7 cellular contexts compared by ENCODE assay signal in genomic region chr3:71724171-71724453, GRCh38. TPM values are rescaled to one million over a fixed set of nuclear protein-coding genes. Genes with fewer than 3 reads are reported as not detected.
A peak's percentile ranks its signal among the peaks of the same experiment; 100 is the strongest.
DNase-seq lines count a peak whose midpoint lies in the region; ATAC-seq and TF ChIP-seq lines count a peak whose summit lies in the region.

No MANE protein-coding gene starts in this region.

- H3K4me1 Mint-ChIP-seq in HFFc6 (ENCODE audit: low read depth), result peaks cover 7% of the 10 kb centered on the region; the same call in 1 of the 2 replicates
- peaks cover 65 to 70% of the 10 kb centered on the region in 2 donors for H3K4me1 Mint-ChIP-seq in immature natural killer cell
- peaks cover 77% of the 10 kb centered on the region for H3K4me1 Mint-ChIP-seq in stimulated activated effector memory CD8-positive, alpha-beta T cell treated with anti-CD3 and anti-CD28 coated beads, Interleukin-12 subunit alpha, Interleukin-12 subunit beta, amount 100 ng/mL, for 72 hours

- peaks cover 39% of the 10 kb centered on the region for H3K27me3 Mint-ChIP-seq in HFFc6 (ENCODE audit: insufficient read depth)
- peaks cover 2 to 10% (median 5%) of the 10 kb centered on the region in 3 donors for H3K27me3 Mint-ChIP-seq in immature natural killer cell (ENCODE audit: low read depth in 3 of 3)

- DNase-seq in HFFc6 (no peak), immature natural killer cell (no peak)
- no peak for DNase-seq in activated naive CD4-positive, alpha-beta T cell treated with anti-CD3 and anti-CD28 coated beads, Interleukin-2, amount 50 U/mL, for 72 hours (ENCODE audit: low spot score in 2 of 2)
- peak in 1 of 2 donors; percentile 55 for DNase-seq in stimulated activated effector memory CD8-positive, alpha-beta T cell treated with anti-CD3 and anti-CD28 coated beads, Interleukin-12 subunit alpha, Interleukin-12 subunit beta, amount 100 ng/mL, for 72 hours (ENCODE audit: low spot score in 2 of 2)
- no peak for DNase-seq in effector CD8-positive, alpha-beta T cell (lab: John Stamatoyannopoulos, UW)

- H3K9me3 Mint-ChIP-seq in HFFc6 (no peaks in the 10 kb centered on the region), immature natural killer cell (no peaks in the 10 kb centered on the region)
- H3K9me3 Mint-ChIP-seq in activated naive CD4-positive, alpha-beta T cell treated with anti-CD3 and anti-CD28 coated beads, Interleukin-2, amount 50 U/mL, for 72 hours, result no peaks in the 10 kb centered on the region
- H3K9me3 Mint-ChIP-seq in stimulated activated effector memory CD8-positive, alpha-beta T cell treated with anti-CD3 and anti-CD28 coated beads, Interleukin-12 subunit alpha, Interleukin-12 subunit beta, amount 100 ng/mL, for 72 hours, result no peaks in the 10 kb centered on the region

- TF ChIP-seq CTCF in HFFc6 (IDR thresholded peaks at IDR 0.05), result no peak

- H3K27ac Mint-ChIP-seq in HFFc6 (no peak overlapping the region), immature natural killer cell (peak overlapping the region; percentile 87 to 95 (median 92))
- peak overlapping the region; percentile 88 for H3K27ac Mint-ChIP-seq in activated naive CD4-positive, alpha-beta T cell treated with anti-CD3 and anti-CD28 coated beads, Interleukin-2, amount 50 U/mL, for 72 hours
- H3K27ac Mint-ChIP-seq in stimulated activated effector memory CD8-positive, alpha-beta T cell treated with anti-CD3 and anti-CD28 coated beads, Interleukin-12 subunit alpha, Interleukin-12 subunit beta, amount 100 ng/mL, for 72 hours, result peak overlapping the region; percentile 94

- H3K36me3 Mint-ChIP-seq in HFFc6 (ENCODE audit: low read depth) (no peaks in the 10 kb centered on the region), immature natural killer cell (peaks cover 0 to 5% (median 4%) of the 10 kb centered on the region in 3 donors)
- H3K36me3 Mint-ChIP-seq in activated naive CD4-positive, alpha-beta T cell treated with anti-CD3 and anti-CD28 coated beads, Interleukin-2, amount 50 U/mL, for 72 hours, result peaks cover 10 to 12% of the 10 kb centered on the region in 2 donors
- H3K36me3 Mint-ChIP-seq in stimulated activated effector memory CD8-positive, alpha-beta T cell treated with anti-CD3 and anti-CD28 coated beads, Interleukin-12 subunit alpha, Interleukin-12 subunit beta, amount 100 ng/mL, for 72 hours, result peaks cover 11% of the 10 kb centered on the region

- H3K4me3 Mint-ChIP-seq in HFFc6 (peak overlapping the region; percentile 58), immature natural killer cell (peak overlapping the region; percentile 91 to 97 (median 94))
- H3K4me3 Mint-ChIP-seq in stimulated activated effector memory CD8-positive, alpha-beta T cell treated with anti-CD3 and anti-CD28 coated beads, Interleukin-12 subunit alpha, Interleukin-12 subunit beta, amount 100 ng/mL, for 72 hours, result peak overlapping the region; percentile 82

- ATAC-seq in activated naive CD4-positive, alpha-beta T cell treated with anti-CD3 and anti-CD28 coated beads, Interleukin-2, amount 50 U/mL, for 72 hours, result no peak
- ATAC-seq in stimulated activated effector memory CD8-positive, alpha-beta T cell treated with anti-CD3 and anti-CD28 coated beads, Interleukin-12 subunit alpha, Interleukin-12 subunit beta, amount 100 ng/mL, for 72 hours, result no peak
- ATAC-seq in HG02970 (IDR thresholded peaks at IDR 0.05; ENCODE audit: low FRiP score, unreplicated experiment) (no peak), GM21723 (IDR thresholded peaks at IDR 0.05; ENCODE audit: unreplicated experiment) (no peak)

RNA-seq across cellular contexts. Expression of gene EIF4E3, which starts 1.1 kb away (rescaled TPM):
- 1 to 10 TPM in 2 of 6 experiments, under 1 TPM in 4; 0.65 to 1.1 (median 0.94) TPM for total RNA-seq in HFFc6 (2021; fragmentation: NEBNext Ultra II Directional; extraction: Animal tissue kit (Norgen Biotek cat#: 25700))
- total RNA-seq in activated naive CD4-positive, alpha-beta T cell treated with anti-CD3 and anti-CD28 coated beads, Interleukin-2, amount 50 U/mL, for 72 hours, result 10 to 100 TPM; 24.6 to 29.7 TPM
- 10 to 100 TPM; 20.0 to 44.3 (median 36.1) TPM for polyA plus RNA-seq in immature natural killer cell

RNA-seq across cellular contexts. Expression of gene GPR27, which starts 29.5 kb away (rescaled TPM):
- not detected for total RNA-seq in HFFc6 (2021; fragmentation: NEBNext Ultra II Directional; extraction: Animal tissue kit (Norgen Biotek cat#: 25700))
- under 1 TPM in 1 of 2 donors, not detected in 1; 0.74 TPM for total RNA-seq in activated naive CD4-positive, alpha-beta T cell treated with anti-CD3 and anti-CD28 coated beads, Interleukin-2, amount 50 U/mL, for 72 hours
- 1 to 10 TPM in 1 of 3 donors, under 1 TPM in 1, not detected in 1; 0.22 to 1.3 TPM for polyA plus RNA-seq in immature natural killer cell

Comparison
In these comparisons a context has a peak if more than half of its experiments do, and no peak if none do; other contexts are left out.
1. RNA of gene EIF4E3, which starts 1.1 kb away (total RNA-seq): 24.6 to 29.7 TPM in activated naive CD4-positive, alpha-beta T cell treated with anti-CD3 and anti-CD28 coated beads, Interleukin-2, amount 50 U/mL, for 72 hours; 0.65 to 1.1 TPM in HFFc6; every median in the first group is over 10 times any median in the second.
2. Peak in every context shown above with its lines, with median percentiles within 50 percentile points of each other: H3K4me3 Mint-ChIP-seq.